ENCODE assay signal across 8 cellular contexts in genomic region chr3:51941798-51942602, GRCh38. TPM values are rescaled to one million over a fixed set of nuclear protein-coding genes. Genes with fewer than 3 reads are reported as not detected.
DNase-seq lines count a peak whose midpoint lies in the region; ATAC-seq and TF ChIP-seq lines count a peak whose summit lies in the region.

TSS of gene PARP3 (plus strand) at chr3:51942363. CDS start at chr3:51943356, 993 bp downstream.
TSS of gene RRP9 (minus strand) at chr3:51941904. CDS start at chr3:51941867, 37 bp downstream.

- H3K9ac ChIP-seq in liver (ENCODE audit: low read depth in 1 of 2, low read length in 2 of 2): peak within 1 kb of the TSS; percentile 58 to 70

- H3K36me3 ChIP-seq in liver (ENCODE audit: control insufficient read depth in 4 of 4, insufficient read depth in 3 of 4, low read depth in 1 of 4, low read length in 3 of 4): peaks cover 4 to 23% (median 14%) of the 10 kb centered on the region in 4 donors

- H3K27ac ChIP-seq in liver (ENCODE audit: low read depth in 1 of 2, low read length in 2 of 2): peak within 1 kb of the TSS; percentile 84 to 88

- peak; percentile 99 for TF ChIP-seq RAD21 in liver (IDR thresholded peaks at IDR 0.05)

- under 1% methylated on average over 67 of the region's 67 CpGs for whole genome bisulfite sequencing in liver

- H3K27me3 ChIP-seq in liver (ENCODE audit: control insufficient read depth in 4 of 4, insufficient read depth in 4 of 4, low read length in 3 of 4): no peaks in the 10 kb centered on the region

- ATAC-seq in GM19372 (IDR thresholded peaks at IDR 0.05; ENCODE audit: low read depth, unreplicated experiment) (peak; percentile 90), HG03565 (IDR thresholded peaks at IDR 0.05; ENCODE audit: unreplicated experiment) (peak; percentile 88)

- H3K4me1 ChIP-seq in liver (ENCODE audit: control insufficient read depth in 4 of 4, insufficient read depth in 4 of 4, low read length in 3 of 4): peaks cover 10 to 31% (median 23%) of the 10 kb centered on the region in 4 donors

- TF ChIP-seq CTCF in liver (IDR thresholded peaks at IDR 0.05; ENCODE audit: low read depth, low read length, missing input control): peak; percentile 100

- H3K9me3 ChIP-seq in liver (ENCODE audit: control insufficient read depth in 4 of 4, low read length in 3 of 4): no peaks in the 10 kb centered on the region

- DNase-seq in CD1c-positive myeloid dendritic cell (ENCODE audit: extremely low spot score) (peak; percentile 100), NCI-H774 (lab: John Stamatoyannopoulos, UW) (peak; percentile 95), dermis microvascular lymphatic vessel endothelial cell (ENCODE audit: low read depth in 2 of 2) (peak; percentile 99 to 100)
- peak; percentile 100 for DNase-seq in activated CD4-positive, alpha-beta T cell treated with anti-CD3 and anti-CD28 coated beads, Interleukin-2, amount 50 U/mL, for 48 hours
- DNase-seq in stimulated activated CD4-positive, alpha-beta T cell treated with anti-CD3 and anti-CD28 coated beads, Interleukin-4, amount 100 ng/mL, for 4 hours: peak; percentile 99 to 100

- H3K4me3 ChIP-seq in liver (ENCODE audit: low read depth in 1 of 3, low read length in 3 of 3): peak within 1 kb of the TSS; percentile 79 to 94 (median 81)

TF ChIP-seq in liver, 16 proteins besides CTCF, POLR2A, EP300 and RAD21:
- TF ChIP-seq FOXA2 (IDR thresholded peaks at IDR 0.05) (peak; percentile 35), REST (IDR thresholded peaks at IDR 0.05) (peak; percentile 64), HNF4A (conservative IDR thresholded peaks at IDR 0.05) (peak; percentile 54), YY1 (IDR thresholded peaks at IDR 0.05) (peak; percentile 92), JUND (IDR thresholded peaks at IDR 0.05) (peak in 1 of 2 donors; percentile 51), TAF1 (conservative IDR thresholded peaks at IDR 0.05) (no peak), MAX (IDR thresholded peaks at IDR 0.05) (peak; percentile 97), RXRA (IDR thresholded peaks at IDR 0.05) (no peak), GABPA (IDR thresholded peaks at IDR 0.05 in 1 of 2, conservative IDR thresholded peaks at IDR 0.05 in 1 of 2) (peak in 1 of 2 donors; percentile 92), HNF4G (IDR thresholded peaks at IDR 0.05) (no peak), NR2F2 (IDR thresholded peaks at IDR 0.05) (no peak), FOXA1 (IDR thresholded peaks at IDR 0.05) (peak; percentile 60), EGR1 (IDR thresholded peaks at IDR 0.05; ENCODE audit: low read depth in 2 of 2) (peak; percentile 42 to 65), SP1 (IDR thresholded peaks at IDR 0.05) (peak; percentile 93)

RNA-seq across cellular contexts. Expression of gene PARP3, which starts in this region (rescaled TPM):
- total RNA-seq in dermis microvascular lymphatic vessel endothelial cell (5.6 and 6.7 TPM in 2 replicates), liver (10 to 100 TPM in 1 of 2 donors, 1 to 10 TPM in 1; 1.5 to 21.4 TPM)
- 10 to 100 TPM in 1 of 2 donors, 1 to 10 TPM in 1; 9.3 to 16.1 TPM for polyA plus RNA-seq in liver

RNA-seq across cellular contexts. Expression of gene RRP9, which starts in this region (rescaled TPM):
- total RNA-seq in dermis microvascular lymphatic vessel endothelial cell (16.9 and 18.6 TPM in 2 replicates), liver (1 to 10 TPM; 6.5 to 8.3 TPM)
- 10 to 100 TPM in 1 of 2 donors, 1 to 10 TPM in 1; 7.4 to 11.0 TPM for polyA plus RNA-seq in liver

Comparison
In these comparisons a context has a peak if more than half of its experiments do, and no peak if none do; other contexts are left out.
1. Peak in every context shown above with its lines: DNase-seq, ATAC-seq, H3K4me3 ChIP-seq and H3K27ac ChIP-seq.